ENCODE assay signal across 2 cellular contexts in the genomic region with DNA sequence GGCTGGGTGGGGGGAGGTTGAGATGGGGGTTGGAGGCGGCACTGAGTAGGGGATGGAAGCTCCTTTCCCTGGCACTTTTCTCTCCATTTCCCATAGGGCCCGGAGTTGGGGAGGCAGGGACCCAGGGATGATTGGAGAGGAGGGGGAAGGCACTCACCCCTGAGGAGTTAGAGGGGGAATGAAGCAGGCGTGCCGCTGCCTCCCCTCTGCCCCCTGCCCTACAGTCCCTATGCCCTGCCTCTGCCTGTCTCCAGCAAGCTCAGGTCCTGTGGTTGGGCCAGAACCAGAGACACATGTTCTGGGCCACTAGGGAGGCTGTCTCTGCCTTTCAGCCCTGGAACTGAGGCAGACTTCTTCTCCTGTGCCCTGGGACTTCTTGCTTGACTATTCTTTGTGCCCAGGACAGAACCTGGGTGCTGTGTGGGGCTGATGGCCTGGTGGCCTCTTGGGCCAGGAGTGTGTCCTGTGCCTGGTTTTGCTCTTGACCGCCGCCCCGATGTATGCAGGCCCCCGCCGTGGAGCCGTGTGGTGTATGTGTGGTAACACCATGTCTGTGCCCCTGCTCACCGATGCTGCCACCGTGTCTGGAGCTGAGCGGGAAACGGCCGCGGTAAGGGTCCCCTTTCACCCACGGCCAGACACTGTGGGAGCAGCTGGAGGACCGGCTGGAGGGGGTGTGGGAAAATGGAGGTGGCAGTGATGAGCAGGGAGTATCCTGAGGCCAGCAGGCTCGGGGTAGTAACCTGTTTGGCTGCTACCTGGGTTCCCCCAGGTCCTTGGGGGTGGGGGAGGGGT.
TF ChIP-seq lines count a peak whose summit lies in the region.

No MANE protein-coding gene starts in this region.

TF ChIP-seq in SK-N-SH, 30 proteins besides CTCF, POLR2A, EP300 and RAD21:
- no peak for TF ChIP-seq GATA2 (CRISPR knock-in tag; IDR thresholded peaks at IDR 0.05)
- no peak for TF ChIP-seq NFIC (IDR thresholded peaks at IDR 0.05; ENCODE audit: borderline replicate concordance)
- no peak for TF ChIP-seq FOSL2 (IDR thresholded peaks at IDR 0.05; ENCODE audit: borderline replicate concordance, low read depth)
- no peak for TF ChIP-seq TAF1 (IDR thresholded peaks at IDR 0.05; ENCODE audit: borderline replicate concordance, low read depth, low read length)
- no peak for TF ChIP-seq CHD2 (IDR thresholded peaks at IDR 0.05; ENCODE audit: low read length, partially characterized antibody)
- TF ChIP-seq MXI1 (IDR thresholded peaks at IDR 0.05; ENCODE audit: low read depth, low read length), result no peak
- no peak for TF ChIP-seq RXRA (IDR thresholded peaks at IDR 0.05; ENCODE audit: borderline replicate concordance, low read depth)
- TF ChIP-seq JUND (IDR thresholded peaks at IDR 0.05), result no peak
- TF ChIP-seq, protein P1, sequence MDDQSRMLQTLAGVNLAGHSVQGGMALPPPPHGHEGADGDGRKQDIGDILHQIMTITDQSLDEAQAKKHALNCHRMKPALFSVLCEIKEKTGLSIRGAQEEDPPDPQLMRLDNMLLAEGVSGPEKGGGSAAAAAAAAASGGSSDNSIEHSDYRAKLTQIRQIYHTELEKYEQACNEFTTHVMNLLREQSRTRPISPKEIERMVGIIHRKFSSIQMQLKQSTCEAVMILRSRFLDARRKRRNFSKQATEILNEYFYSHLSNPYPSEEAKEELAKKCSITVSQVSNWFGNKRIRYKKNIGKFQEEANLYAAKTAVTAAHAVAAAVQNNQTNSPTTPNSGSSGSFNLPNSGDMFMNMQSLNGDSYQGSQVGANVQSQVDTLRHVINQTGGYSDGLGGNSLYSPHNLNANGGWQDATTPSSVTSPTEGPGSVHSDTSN (IDR thresholded peaks at IDR 0.05), result no peak; the same call in 1 of the 2 replicates
- TF ChIP-seq, protein P2, sequence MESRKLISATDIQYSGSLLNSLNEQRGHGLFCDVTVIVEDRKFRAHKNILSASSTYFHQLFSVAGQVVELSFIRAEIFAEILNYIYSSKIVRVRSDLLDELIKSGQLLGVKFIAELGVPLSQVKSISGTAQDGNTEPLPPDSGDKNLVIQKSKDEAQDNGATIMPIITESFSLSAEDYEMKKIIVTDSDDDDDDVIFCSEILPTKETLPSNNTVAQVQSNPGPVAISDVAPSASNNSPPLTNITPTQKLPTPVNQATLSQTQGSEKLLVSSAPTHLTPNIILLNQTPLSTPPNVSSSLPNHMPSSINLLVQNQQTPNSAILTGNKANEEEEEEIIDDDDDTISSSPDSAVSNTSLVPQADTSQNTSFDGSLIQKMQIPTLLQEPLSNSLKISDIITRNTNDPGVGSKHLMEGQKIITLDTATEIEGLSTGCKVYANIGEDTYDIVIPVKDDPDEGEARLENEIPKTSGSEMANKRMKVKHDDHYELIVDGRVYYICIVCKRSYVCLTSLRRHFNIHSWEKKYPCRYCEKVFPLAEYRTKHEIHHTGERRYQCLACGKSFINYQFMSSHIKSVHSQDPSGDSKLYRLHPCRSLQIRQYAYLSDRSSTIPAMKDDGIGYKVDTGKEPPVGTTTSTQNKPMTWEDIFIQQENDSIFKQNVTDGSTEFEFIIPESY (IDR thresholded peaks at IDR 0.05; ENCODE audit: borderline replicate concordance, low read depth), result no peak
- TF ChIP-seq TCF12 (IDR thresholded peaks at IDR 0.05), result no peak
- no peak for TF ChIP-seq RFX5 (IDR thresholded peaks at IDR 0.05; ENCODE audit: low read length)
- TF ChIP-seq TEAD4 (IDR thresholded peaks at IDR 0.05; ENCODE audit: borderline replicate concordance, insufficient read depth), result no peak
- TF ChIP-seq GABPA (IDR thresholded peaks at IDR 0.05; ENCODE audit: low read depth), result no peak
- TF ChIP-seq, protein P3, sequence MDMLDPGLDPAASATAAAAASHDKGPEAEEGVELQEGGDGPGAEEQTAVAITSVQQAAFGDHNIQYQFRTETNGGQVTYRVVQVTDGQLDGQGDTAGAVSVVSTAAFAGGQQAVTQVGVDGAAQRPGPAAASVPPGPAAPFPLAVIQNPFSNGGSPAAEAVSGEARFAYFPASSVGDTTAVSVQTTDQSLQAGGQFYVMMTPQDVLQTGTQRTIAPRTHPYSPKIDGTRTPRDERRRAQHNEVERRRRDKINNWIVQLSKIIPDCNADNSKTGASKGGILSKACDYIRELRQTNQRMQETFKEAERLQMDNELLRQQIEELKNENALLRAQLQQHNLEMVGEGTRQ (IDR thresholded peaks at IDR 0.05; ENCODE audit: borderline replicate concordance, low read depth, low read length), result no peak
TF ChIP-seq in SK-N-SH: peak in this region for 0.

TF ChIP-seq in SK-N-SH treated with all-trans-retinoic acid at 6 μM for 48 hours, 23 proteins besides CTCF, POLR2A, EP300 and RAD21:
- TF ChIP-seq CSDC2 (CRISPR knock-in tag; IDR thresholded peaks at IDR 0.05) (no peak), TOX (CRISPR knock-in tag; IDR thresholded peaks at IDR 0.05; ENCODE audit: borderline replicate concordance) (no peak)
